ENCODE assay signal across 18 cellular contexts in genomic region chr2:166899676-166900075, GRCh38. TPM values are rescaled to one million over a fixed set of nuclear protein-coding genes. Genes with fewer than 3 reads are reported as not detected.
DNase-seq lines count a peak whose midpoint lies in the region; TF ChIP-seq lines count a peak whose summit lies in the region.
"Had no signal": no experiment of that assay in that cellular context is flagged by ENCODE, and none has a peak within 500 bp of the region (broad histone marks: within the 10 kb centered on the region; RNA-seq: fewer than 3 reads in every experiment).

No MANE protein-coding gene starts in this region.

- no peak overlapping the region for H2AFZ ChIP-seq in neural progenitor cell (replicated peaks)

- H3K9ac ChIP-seq in endodermal cell (ENCODE audit: extremely low read depth, low read length, poor library complexity, severe bottlenecking) (no peak overlapping the region), neural progenitor cell (no peak overlapping the region)

- H3K79me2 ChIP-seq in neural progenitor cell (ENCODE audit: low read depth) = no peaks in the 10 kb centered on the region

- H3K4me3 Mint-ChIP-seq in endodermal cell (no peak overlapping the region), neural progenitor cell (no peak overlapping the region)
- H3K4me3 Mint-ChIP-seq in activated T-helper 1 cell treated with anti-CD3 and anti-CD28 coated beads, Interleukin-12 subunit alpha, Interleukin-12 subunit beta, Interleukin-2, Interleukin-4 antibody, amounts not matched to agents 30 ng/mL and 10 ng/mL and 1 ng/mL, durations not matched to agents 14 hours and 24 hours and 36 hours = no peak overlapping the region
- H3K4me3 Mint-ChIP-seq: CD4-positive, CD25-positive, alpha-beta regulatory T cell; CD8-positive, alpha-beta memory T cell; H9 had no signal

- no peaks in the 10 kb centered on the region for H3K36me3 ChIP-seq in endodermal cell (ENCODE audit: control insufficient read depth, insufficient read depth, low read length)
- H3K36me3 ChIP-seq in neural progenitor cell = no peaks in the 10 kb centered on the region
- H3K36me3 ChIP-seq: BE2C had no signal

- H3K27me3 ChIP-seq in AG04450 (ENCODE audit: control insufficient read depth, insufficient read depth, low read length) (no peaks in the 10 kb centered on the region), endodermal cell (ENCODE audit: control insufficient read depth, insufficient read depth, low read length, poor library complexity, severe bottlenecking) (no peaks in the 10 kb centered on the region), neural progenitor cell (no peaks in the 10 kb centered on the region)
- H3K27me3 ChIP-seq: BE2C had no signal

- H3K4me1 Mint-ChIP-seq in endodermal cell (no peaks in the 10 kb centered on the region), neural progenitor cell (no peaks in the 10 kb centered on the region)
- H3K4me1 Mint-ChIP-seq in activated T-helper 1 cell treated with anti-CD3 and anti-CD28 coated beads, Interleukin-12 subunit alpha, Interleukin-12 subunit beta, Interleukin-2, Interleukin-4 antibody, amounts not matched to agents 30 ng/mL and 10 ng/mL and 1 ng/mL, durations not matched to agents 14 hours and 24 hours and 36 hours (ENCODE audit: low read depth) = no peaks in the 10 kb centered on the region
- H3K4me1 Mint-ChIP-seq: CD4-positive, CD25-positive, alpha-beta regulatory T cell; CD8-positive, alpha-beta memory T cell; H9 had no signal

- H3K27ac ChIP-seq in AG04450 (ENCODE audit: low read depth, low read length) (no peak overlapping the region), endodermal cell (ENCODE audit: low read depth, low read length) (no peak overlapping the region), neural progenitor cell (no peak overlapping the region)

- no peak overlapping the region for H3K4me2 ChIP-seq in neural progenitor cell

- DNase-seq in AG04450 (ENCODE audit: low read depth, low spot score) (no peak), ELR (ENCODE audit: low read depth) (peak; percentile 10), endodermal cell (no peak), neural progenitor cell (ENCODE audit: low spot score) (no peak), NCI-H748 treated with DMSO at 0.1 percent for 48 hours (lab: John Stamatoyannopoulos, UW) (no peak)
- no peak for DNase-seq in activated CD4-positive, alpha-beta T cell treated with anti-CD3 and anti-CD28 coated beads, Interleukin-2, amount 50 U/mL, for 4 hours
- no peak for DNase-seq in activated T-helper 1 cell treated with anti-CD3 and anti-CD28 coated beads, Interleukin-12 subunit alpha, Interleukin-12 subunit beta, Interleukin-2, Interleukin-4 antibody, amounts not matched to agents 30 ng/mL and 10 ng/mL and 1 ng/mL, durations not matched to agents 14 hours and 24 hours and 36 hours (ENCODE audit: low spot score)
- DNase-seq: BE2C; C1 segment of cervical spinal cord; CD4-positive, CD25-positive, alpha-beta regulatory T cell; CD8-positive, alpha-beta memory T cell; COR-L47; DMS 273 treated with DMSO at 0.1 percent for 48 hours; DND-41; EL; H9 had no signal

- no peaks in the 10 kb centered on the region for H3K36me3 Mint-ChIP-seq in endodermal cell (ENCODE audit: low read depth)
- no peaks in the 10 kb centered on the region for H3K36me3 Mint-ChIP-seq in neural progenitor cell
- no peaks in the 10 kb centered on the region for H3K36me3 Mint-ChIP-seq in activated T-helper 1 cell treated with anti-CD3 and anti-CD28 coated beads, Interleukin-12 subunit alpha, Interleukin-12 subunit beta, Interleukin-2, Interleukin-4 antibody, amounts not matched to agents 30 ng/mL and 10 ng/mL and 1 ng/mL, durations not matched to agents 14 hours and 24 hours and 36 hours (ENCODE audit: low read depth)
- H3K36me3 Mint-ChIP-seq: CD4-positive, CD25-positive, alpha-beta regulatory T cell; CD8-positive, alpha-beta memory T cell had no signal

- no peak overlapping the region for H3K4me3 ChIP-seq in AG04450 (ENCODE audit: low read depth, low read length)
- H3K4me3 ChIP-seq in endodermal cell (ENCODE audit: low read length) = no peak overlapping the region
- H3K4me3 ChIP-seq in neural progenitor cell = no peak overlapping the region

- H3F3A ChIP-seq in neural progenitor cell (ENCODE audit: low read depth) = no peaks in the 10 kb centered on the region

- H3K9me3 Mint-ChIP-seq in endodermal cell = no peaks in the 10 kb centered on the region
- H3K9me3 Mint-ChIP-seq in neural progenitor cell = no peaks in the 10 kb centered on the region
- H3K9me3 Mint-ChIP-seq in activated T-helper 1 cell treated with anti-CD3 and anti-CD28 coated beads, Interleukin-12 subunit alpha, Interleukin-12 subunit beta, Interleukin-2, Interleukin-4 antibody, amounts not matched to agents 30 ng/mL and 10 ng/mL and 1 ng/mL, durations not matched to agents 14 hours and 24 hours and 36 hours = no peaks in the 10 kb centered on the region
- H3K9me3 Mint-ChIP-seq: H9 had no signal

- WGBS in endodermal cell (ENCODE audit: insufficient coverage in 1 of 2, insufficient read length in 1 of 2), 2 experiments = 97% methylated on average over 5 of the region's 5 CpGs; no CpG with 5 or more reads in 1 of the 2 experiments

- POLR2A ChIA-PET in AG04450 (lab: Yijun Ruan, JAX) = no interaction called here

- H4K20me1 ChIP-seq in neural progenitor cell (ENCODE audit: low read depth) = no peaks in the 10 kb centered on the region

- H3K27ac Mint-ChIP-seq in endodermal cell (no peak overlapping the region), neural progenitor cell (no peak overlapping the region)
- H3K27ac Mint-ChIP-seq in activated T-helper 1 cell treated with anti-CD3 and anti-CD28 coated beads, Interleukin-12 subunit alpha, Interleukin-12 subunit beta, Interleukin-2, Interleukin-4 antibody, amounts not matched to agents 30 ng/mL and 10 ng/mL and 1 ng/mL, durations not matched to agents 14 hours and 24 hours and 36 hours = no peak overlapping the region
- H3K27ac Mint-ChIP-seq: CD4-positive, CD25-positive, alpha-beta regulatory T cell; H9 had no signal

- intact Hi-C loops in activated T-helper 1 cell treated with anti-CD3 and anti-CD28 coated beads, Interleukin-12 subunit alpha, Interleukin-12 subunit beta, Interleukin-2, Interleukin-4 antibody, amounts not matched to agents 30 ng/mL and 10 ng/mL and 1 ng/mL, durations not matched to agents 14 hours and 24 hours and 36 hours (cut with micrococcal nuclease) = no loop called here

- H3K4me1 ChIP-seq in endodermal cell (ENCODE audit: control insufficient read depth, insufficient read depth, low read length) (no peaks in the 10 kb centered on the region), neural progenitor cell (no peaks in the 10 kb centered on the region)
- H3K4me1 ChIP-seq: BE2C had no signal

- no peaks in the 10 kb centered on the region for H3K9me3 ChIP-seq in AG04450 (ENCODE audit: control insufficient read depth, insufficient read depth, low read length)
- no peaks in the 10 kb centered on the region for H3K9me3 ChIP-seq in endodermal cell (ENCODE audit: control insufficient read depth, low read length)
- H3K9me3 ChIP-seq in neural progenitor cell (ENCODE audit: low read depth) = no peaks in the 10 kb centered on the region
- H3K9me3 ChIP-seq: BE2C had no signal

- TF ChIP-seq CTCF in AG04450 (IDR thresholded peaks at IDR 0.05; ENCODE audit: low read depth, low read length) (peak; percentile 14; the same call in 1 of the 2 replicates), endodermal cell (conservative IDR thresholded peaks at IDR 0.05) (peak; percentile 57), neural progenitor cell (IDR thresholded peaks at IDR 0.05) (peak; percentile 13)

- CTCF ChIA-PET in AG04450 (lab: Charles Lee) = interaction anchor here (1.3 kb wide), 1 partner anchor 20 kb away, joined by 4 read pairs; no protein-coding TSS in a partner anchor

- H3K27me3 Mint-ChIP-seq in endodermal cell (ENCODE audit: insufficient read depth) (no peaks in the 10 kb centered on the region), neural progenitor cell (ENCODE audit: insufficient read depth, low read depth) (peaks cover 4% of the 10 kb centered on the region)
- H3K27me3 Mint-ChIP-seq in activated T-helper 1 cell treated with anti-CD3 and anti-CD28 coated beads, Interleukin-12 subunit alpha, Interleukin-12 subunit beta, Interleukin-2, Interleukin-4 antibody, amounts not matched to agents 30 ng/mL and 10 ng/mL and 1 ng/mL, durations not matched to agents 14 hours and 24 hours and 36 hours (ENCODE audit: insufficient read depth) = no peaks in the 10 kb centered on the region
- H3K27me3 Mint-ChIP-seq: CD4-positive, CD25-positive, alpha-beta regulatory T cell; CD8-positive, alpha-beta memory T cell had no signal

RNA-seq across cellular contexts. Expression of gene XIRP2, which starts 11.4 kb away (rescaled TPM):
- 0.36 and 0.43 TPM in 2 replicates for polyA plus RNA-seq in AG04450 (2011; rRNA removed)
- polyA minus RNA-seq in AG04450 (2011; rRNA and poly(A)+ RNA removed) = 0.23 and 0.30 TPM in 2 replicates
- total RNA-seq in endodermal cell (not detected), neural progenitor cell (ENCODE audit: low replicate concordance) (not detected in 2 replicates)
- not detected for polyA plus RNA-seq in endodermal cell (2013, experiment 1 of 2)
- not detected for polyA plus RNA-seq in endodermal cell (2013, experiment 2 of 2)
- total RNA-seq in activated T-helper 1 cell treated with anti-CD3 and anti-CD28 coated beads, Interleukin-12 subunit alpha, Interleukin-12 subunit beta, Interleukin-2, Interleukin-4 antibody, amounts not matched to agents 30 ng/mL and 10 ng/mL and 1 ng/mL, durations not matched to agents 14 hours and 24 hours and 36 hours = not detected in 2 replicates
- total RNA-seq: CD8-positive, alpha-beta memory T cell; HT-29 had no signal
- polyA plus RNA-seq: CD4-positive, CD25-positive, alpha-beta regulatory T cell; CD8-positive, alpha-beta memory T cell; H1 had no signal
